23 cellular contexts compared by ENCODE assay signal in genomic region chr19:50928841-50929240, GRCh38. TPM values are rescaled to one million over a fixed set of nuclear protein-coding genes. Genes with fewer than 3 reads are reported as not detected.
"Had no signal": no experiment of that assay in that cellular context is flagged by ENCODE, and none has a peak within 500 bp of the region (broad histone marks: within the 10 kb centered on the region; RNA-seq: fewer than 3 reads in every experiment).

No MANE protein-coding gene starts in this region.

- DNase-seq: activated CD4-positive, alpha-beta T cell treated with anti-CD3 and anti-CD28 coated beads, Interleukin-2, amount 50 U/mL, for 1 hour; activated CD4-positive, CD25-positive, alpha-beta regulatory T cell treated with anti-CD3 and anti-CD28 coated beads, Interleukin-2, amount 50 U/mL, for 72 hours; activated CD8-positive, alpha-beta memory T cell treated with anti-CD3 and anti-CD28 coated beads for 24 hours; activated CD8-positive, alpha-beta memory T cell treated with anti-CD3 and anti-CD28 coated beads, Interleukin-2, amount 50 U/mL, for 48 hours; activated gamma-delta T cell; activated T-cell treated with anti-CD3 and anti-CD28 coated beads, Interleukin-2, amount 50 U/mL, for 72 hours; cerebellar nuclear complex; cortex of kidney; kidney; left ventricle myocardium inferior; mammary epithelial cell; naive B cell; right cardiac atrium; stimulated activated CD4-positive, alpha-beta T cell treated with anti-CD3 and anti-CD28 coated beads, Interleukin-2, amount 100 ng/mL, for 48 hours had no signal

- H3K9me3 ChIP-seq: left ventricle myocardium inferior, prostate gland had no signal

- H3K4me3 ChIP-seq: left ventricle myocardium inferior, prostate gland, tibial nerve had no signal

- H3K4me1 ChIP-seq: left ventricle myocardium inferior, prostate gland, tibial nerve had no signal

- ATAC-seq: activated T-cell treated with anti-CD3 and anti-CD28 coated beads, Interleukin-2, amount 50 U/mL, for 72 hours; right cardiac atrium had no signal

- H3K27ac ChIP-seq: left ventricle myocardium inferior, prostate gland, tibial nerve, VCaP had no signal

- H3K36me3 ChIP-seq: left ventricle myocardium inferior, prostate gland, tibial nerve had no signal

RNA-seq across cellular contexts. Expression of gene KLK4, which starts 17.6 kb away (rescaled TPM):
- total RNA-seq: activated T-cell treated with anti-CD3 and anti-CD28 coated beads, Interleukin-2, amount 50 U/mL, for 72 hours; astrocyte; bronchial epithelial cell; frontal cortex; kidney; left ventricle myocardium inferior; mammary epithelial cell; neural crest cell; omental fat pad; right cardiac atrium; skeletal muscle tissue had no signal

RNA-seq across cellular contexts. Expression of gene KLK5, which starts 24.0 kb away (rescaled TPM):
- total RNA-seq: activated T-cell treated with anti-CD3 and anti-CD28 coated beads, Interleukin-2, amount 50 U/mL, for 72 hours; astrocyte; frontal cortex; left ventricle myocardium inferior; neural crest cell; right cardiac atrium; skeletal muscle tissue; tibial nerve had no signal

RNA-seq across cellular contexts. Expression of gene KLK6, which starts 40.5 kb away (rescaled TPM):
- total RNA-seq: activated T-cell treated with anti-CD3 and anti-CD28 coated beads, Interleukin-2, amount 50 U/mL, for 72 hours; frontal cortex; left ventricle myocardium inferior; omental fat pad; right cardiac atrium; skeletal muscle tissue had no signal

RNA-seq across cellular contexts. Expression of gene KLK7, which starts 54.9 kb away (rescaled TPM):
- total RNA-seq: activated T-cell treated with anti-CD3 and anti-CD28 coated beads, Interleukin-2, amount 50 U/mL, for 72 hours; astrocyte; frontal cortex; left ventricle myocardium inferior; neural crest cell; right cardiac atrium; skeletal muscle tissue had no signal

RNA-seq across cellular contexts. Expression of gene KLK2, which starts 55.6 kb away (rescaled TPM):
- total RNA-seq: astrocyte, frontal cortex, kidney, left ventricle myocardium inferior, mammary epithelial cell, neural crest cell, omental fat pad, right cardiac atrium, skeletal muscle tissue, tibial nerve had no signal
